Comparison of ENCODE assay signal across 25 cellular contexts in genomic region chr17:64069143-64069542, GRCh38. TPM values are rescaled to one million over a fixed set of nuclear protein-coding genes. Genes with fewer than 3 reads are reported as not detected.
"Had no signal": no experiment of that assay in that cellular context is flagged by ENCODE, and none has a peak within 500 bp of the region (broad histone marks: within the 10 kb centered on the region; RNA-seq: fewer than 3 reads in every experiment).

No MANE protein-coding gene starts in this region.

- ATAC-seq: PC-3, SK-N-SH treated with all-trans-retinoic acid at 6 μM for 48 hours, WTC11 had no signal

- H3K27me3 ChIP-seq: MG63, SJSA1 had no signal

- H3K4me3 ChIP-seq: MG63, SJSA1 had no signal

- H3K4me1 ChIP-seq: SJSA1 had no signal

- H3K4me3 Mint-ChIP-seq: activated CD4-positive, alpha-beta T cell treated with anti-CD3 and anti-CD28 coated beads, Interleukin-2, amount 10 ng/mL, durations not matched to agents 24 days and 14 days; activated naive CD8-positive, alpha-beta T cell; brain; central memory CD8-positive, alpha-beta T cell; WTC11 had no signal

- H3K27ac Mint-ChIP-seq: activated naive CD8-positive, alpha-beta T cell; brain; WTC11 had no signal

- H3K27me3 Mint-ChIP-seq: activated CD4-positive, alpha-beta T cell treated with anti-CD3 and anti-CD28 coated beads, Interleukin-2, amount 10 ng/mL, durations not matched to agents 24 days and 14 days; activated naive CD8-positive, alpha-beta T cell; brain; central memory CD8-positive, alpha-beta T cell had no signal

- H3K27ac ChIP-seq: SJSA1 had no signal

- DNase-seq: activated CD4-positive, alpha-beta T cell treated with anti-CD3 and anti-CD28 coated beads, Interleukin-2, amount 10 ng/mL, durations not matched to agents 24 days and 14 days; activated CD4-positive, alpha-beta T cell treated with anti-CD3 and anti-CD28 coated beads, Interleukin-2, amount 50 U/mL, for 48 hours; activated CD4-positive, CD25-positive, alpha-beta regulatory T cell treated with anti-CD3 and anti-CD28 coated beads, Interleukin-2, amount 50 U/mL, for 72 hours; activated CD8-positive, alpha-beta memory T cell treated with anti-CD3 and anti-CD28 coated beads, Interleukin-2, amount 50 U/mL, for 48 hours; activated effector memory CD4-positive, alpha-beta T cell treated with Interleukin-2 at 50 U/mL for 16 hours; activated naive CD4-positive, alpha-beta T cell; activated T-cell treated with anti-CD3 and anti-CD28 coated beads, Interleukin-2, amount 50 U/mL, for 1 hour; amygdala; MG63; NCI-H1105 treated with DMSO at 0.1 percent for 48 hours; NCI-H1436 treated with DMSO at 0.1 percent for 48 hours; NCI-H187; NCI-H2081; NCI-H446; NCI-H524; PC-3; SHP77; SW 1271 had no signal

RNA-seq across cellular contexts. Expression of gene ICAM2, which starts 48.7 kb away (rescaled TPM):
- total RNA-seq: astrocyte, PC-3 had no signal
